ENCODE assay signal across 12 cellular contexts in genomic region chrX:19683817-19684216, GRCh38.
DNase-seq lines count a peak whose midpoint lies in the region; ATAC-seq and TF ChIP-seq lines count a peak whose summit lies in the region.
"Had no signal": no experiment of that assay in that cellular context is flagged by ENCODE, and none has a peak within 500 bp of the region (broad histone marks: within the 10 kb centered on the region; RNA-seq: fewer than 3 reads in every experiment).

No MANE protein-coding gene starts in this region.

- H3K27ac Mint-ChIP-seq in CD4-positive, alpha-beta T cell, result peak overlapping the region; percentile 91
- H3K27ac Mint-ChIP-seq in T-cell (peak overlapping the region; percentile 63 to 92), osteocyte (ENCODE audit: unreplicated experiment) (peak overlapping the region; percentile 96)
- H3K27ac Mint-ChIP-seq in activated naive CD8-positive, alpha-beta T cell, result peak overlapping the region; percentile 95

- no peaks in the 10 kb centered on the region for H3K27me3 ChIP-seq in CD4-positive, alpha-beta T cell (ENCODE audit: control insufficient read depth, insufficient read depth, low read length)
- H3K27me3 ChIP-seq: spleen had no signal

- POLR2A ChIA-PET in CD4-positive, alpha-beta T cell (lab: Charles Lee), result no interaction called here
- POLR2A ChIA-PET in T-cell (lab: Charles Lee), result no interaction called here

- no peaks in the 10 kb centered on the region for H3K9me3 Mint-ChIP-seq in CD4-positive, alpha-beta T cell
- H3K9me3 Mint-ChIP-seq in T-cell (no peaks in the 10 kb centered on the region), osteocyte (ENCODE audit: unreplicated experiment) (peaks cover 17% of the 10 kb centered on the region)
- H3K9me3 Mint-ChIP-seq in activated naive CD8-positive, alpha-beta T cell (ENCODE audit: low read depth), result no peaks in the 10 kb centered on the region

- DNase-seq in CD4-positive, alpha-beta T cell, result peak in 4 of 10 experiments; percentile 2 to 35 (median 18)
- DNase-seq in T-cell (peak in 20 of 34 experiments; percentile 3 to 39 (median 16)), osteocyte (ENCODE audit: extremely low spot score, unreplicated experiment) (no peak), 8988T (no peak), HUDEP-2 (lab: John Stamatoyannopoulos, UW; ENCODE audit: unreplicated experiment in 76 of 76) (no peak)
- DNase-seq: dermis blood vessel endothelial cell, Karpas-422, NCI-H226, spleen had no signal

- peak overlapping the region; percentile 52 for H3K4me3 Mint-ChIP-seq in CD4-positive, alpha-beta T cell
- peak overlapping the region in 2 of 3 donors; percentile 7 to 52 for H3K4me3 Mint-ChIP-seq in T-cell
- peak overlapping the region; percentile 73 for H3K4me3 Mint-ChIP-seq in activated naive CD8-positive, alpha-beta T cell
- no peak overlapping the region for H3K4me3 Mint-ChIP-seq in osteocyte (ENCODE audit: unreplicated experiment)

- H3K27ac ChIP-seq in CD4-positive, alpha-beta T cell (ENCODE audit: low read depth, low read length), result peak overlapping the region; percentile 46

- peaks cover 80% of the 10 kb centered on the region for H3K4me1 Mint-ChIP-seq in CD4-positive, alpha-beta T cell (ENCODE audit: low read depth)
- H3K4me1 Mint-ChIP-seq in T-cell, result peaks cover 59 to 82% (median 75%) of the 10 kb centered on the region in 3 donors
- peaks cover 75% of the 10 kb centered on the region for H3K4me1 Mint-ChIP-seq in activated naive CD8-positive, alpha-beta T cell (ENCODE audit: low read depth)
- peaks cover 33% of the 10 kb centered on the region for H3K4me1 Mint-ChIP-seq in osteocyte (ENCODE audit: unreplicated experiment)

- CTCF ChIA-PET in CD4-positive, alpha-beta T cell (lab: Charles Lee), result interaction anchor here (1.5 to 1.6 kb wide), 2 partner anchors 90 to 204 kb away, joined by 3 to 7 read pairs; partner anchors contain the start of gene SH3KBP1
- CTCF ChIA-PET in T-cell (lab: Charles Lee), result interaction anchor here (0.6 to 0.9 kb wide), 2 partner anchors 55 to 57 kb away, joined by 3 read pairs; no protein-coding TSS in a partner anchor

- TF ChIP-seq CTCF in CD4-positive, alpha-beta T cell (IDR thresholded peaks at IDR 0.05), result no peak
- no peak for TF ChIP-seq CTCF in osteocyte (IDR thresholded peaks at IDR 0.05)

- no peaks in the 10 kb centered on the region for H3K9me3 ChIP-seq in CD4-positive, alpha-beta T cell (ENCODE audit: control insufficient read depth, low read length)
- H3K9me3 ChIP-seq: spleen had no signal

- H3K36me3 Mint-ChIP-seq in CD4-positive, alpha-beta T cell (ENCODE audit: low read depth), result peaks cover 70% of the 10 kb centered on the region
- H3K36me3 Mint-ChIP-seq in T-cell (peaks cover 23% of the 10 kb centered on the region), osteocyte (ENCODE audit: unreplicated experiment) (peaks cover 5% of the 10 kb centered on the region)
- peaks cover 2% of the 10 kb centered on the region for H3K36me3 Mint-ChIP-seq in activated naive CD8-positive, alpha-beta T cell

- intact Hi-C loops in CD4-positive, alpha-beta T cell (cut with DNase I, micrococcal nuclease), result loop anchor here (2.0 to 5.0 kb wide), 3 partner anchors 63 to 205 kb away; partner anchors contain the start of gene SH3KBP1 (in 1 of the 2)

- peak; percentile 18 for ATAC-seq in CD4-positive, alpha-beta T cell (ENCODE audit: poor library complexity)
- ATAC-seq in T-cell (replicated peaks in 1 of 4) (peak in 2 of 4 experiments; percentile 13 to 29), GM18502 (IDR thresholded peaks at IDR 0.05; ENCODE audit: poor library complexity, unreplicated experiment) (no peak), HG03439 (IDR thresholded peaks at IDR 0.05; ENCODE audit: unreplicated experiment) (no peak)

- H3K27me3 Mint-ChIP-seq in CD4-positive, alpha-beta T cell, result no peaks in the 10 kb centered on the region
- H3K27me3 Mint-ChIP-seq in T-cell, result peaks cover 0 to 3% of the 10 kb centered on the region in 2 donors
- H3K27me3 Mint-ChIP-seq in activated naive CD8-positive, alpha-beta T cell, result no peaks in the 10 kb centered on the region
- H3K27me3 Mint-ChIP-seq in osteocyte (ENCODE audit: unreplicated experiment), result no peaks in the 10 kb centered on the region

Comparison
In these comparisons a context has a peak if more than half of its experiments do, and no peak if none do; other contexts are left out.
1. DNase-seq: peak in T-cell (20 of 34); none in osteocyte (single experiment), 8988T (single experiment) and HUDEP-2 (0 of 76).
2. Peak in every context shown above with its lines, with median percentiles within 50 percentile points of each other: H3K27ac Mint-ChIP-seq.